Comparison of ENCODE assay signal across 8 cellular contexts in genomic region chr11:121318848-121319834, GRCh38. TPM values are rescaled to one million over a fixed set of nuclear protein-coding genes. Genes with fewer than 3 reads are reported as not detected.
DNase-seq lines count a peak whose midpoint lies in the region; ATAC-seq and TF ChIP-seq lines count a peak whose summit lies in the region.

No MANE protein-coding gene starts in this region.

- no peaks in the 10 kb centered on the region for H3K36me3 ChIP-seq in aorta (ENCODE audit: control insufficient read depth in 1 of 2, insufficient read depth in 2 of 2, low read length in 1 of 2)

- no peak overlapping the region for H3K4me3 ChIP-seq in aorta (ENCODE audit: low read length in 2 of 2)

- no peaks in the 10 kb centered on the region for H3K4me1 ChIP-seq in aorta (ENCODE audit: control insufficient read depth in 1 of 2, insufficient read depth in 2 of 2, low read length in 2 of 2)

- peak; percentile 94 for ATAC-seq in SK-N-SH treated with all-trans-retinoic acid at 6 μM for 48 hours
- no peak for ATAC-seq in HG03442 (IDR thresholded peaks at IDR 0.05; ENCODE audit: unreplicated experiment)
- no peak for ATAC-seq in aorta (ENCODE audit: low FRiP score)

- DNase-seq in Ammon's horn (ENCODE audit: low spot score) (peak; percentile 83), LoVo (ENCODE audit: low spot score) (peak; percentile 53), epithelial cell of prostate (ENCODE audit: low read depth, low spot score) (peak; percentile 10), mucosa of gallbladder (ENCODE audit: low spot score) (peak; percentile 22), aorta (no peak)

- H3K27me3 ChIP-seq in aorta (ENCODE audit: control insufficient read depth in 1 of 2, insufficient read depth in 2 of 2, low read length in 1 of 2) = no peaks in the 10 kb centered on the region

- no peaks in the 10 kb centered on the region for H3K9me3 ChIP-seq in aorta (ENCODE audit: control insufficient read depth, low read length)

- WGBS in aorta, 2 donors = 30% methylated on average over 7 of the region's 7 CpGs

- peak; percentile 81 for TF ChIP-seq CTCF in GM12873 (IDR thresholded peaks at IDR 0.05; ENCODE audit: insufficient read depth, low read depth, low read length, missing control alignments)

- intact Hi-C loops in aorta (cut with DNase I) = loop anchor here in 1 of 2 donors (2.0 to 5.0 kb wide), 2 partner anchors 213 to 272 kb away; no protein-coding TSS in a partner anchor

- H3K27ac ChIP-seq in epithelial cell of prostate (no peak overlapping the region), aorta (ENCODE audit: low read depth in 1 of 2, low read length in 2 of 2) (no peak overlapping the region)

TF ChIP-seq in SK-N-SH treated with all-trans-retinoic acid at 6 μM for 48 hours, 23 proteins besides CTCF, POLR2A, EP300 and RAD21:
- no peak for TF ChIP-seq ZFP30 (CRISPR knock-in tag; IDR thresholded peaks at IDR 0.05)
- TF ChIP-seq ESRRG (CRISPR knock-in tag; IDR thresholded peaks at IDR 0.05) = no peak
- no peak for TF ChIP-seq ZFP3 (CRISPR knock-in tag; IDR thresholded peaks at IDR 0.05)
- no peak for TF ChIP-seq ZNF8 (CRISPR knock-in tag; IDR thresholded peaks at IDR 0.05)
- no peak for TF ChIP-seq PPARA (CRISPR knock-in tag; IDR thresholded peaks at IDR 0.05; ENCODE audit: borderline replicate concordance)
- TF ChIP-seq, protein P1, sequence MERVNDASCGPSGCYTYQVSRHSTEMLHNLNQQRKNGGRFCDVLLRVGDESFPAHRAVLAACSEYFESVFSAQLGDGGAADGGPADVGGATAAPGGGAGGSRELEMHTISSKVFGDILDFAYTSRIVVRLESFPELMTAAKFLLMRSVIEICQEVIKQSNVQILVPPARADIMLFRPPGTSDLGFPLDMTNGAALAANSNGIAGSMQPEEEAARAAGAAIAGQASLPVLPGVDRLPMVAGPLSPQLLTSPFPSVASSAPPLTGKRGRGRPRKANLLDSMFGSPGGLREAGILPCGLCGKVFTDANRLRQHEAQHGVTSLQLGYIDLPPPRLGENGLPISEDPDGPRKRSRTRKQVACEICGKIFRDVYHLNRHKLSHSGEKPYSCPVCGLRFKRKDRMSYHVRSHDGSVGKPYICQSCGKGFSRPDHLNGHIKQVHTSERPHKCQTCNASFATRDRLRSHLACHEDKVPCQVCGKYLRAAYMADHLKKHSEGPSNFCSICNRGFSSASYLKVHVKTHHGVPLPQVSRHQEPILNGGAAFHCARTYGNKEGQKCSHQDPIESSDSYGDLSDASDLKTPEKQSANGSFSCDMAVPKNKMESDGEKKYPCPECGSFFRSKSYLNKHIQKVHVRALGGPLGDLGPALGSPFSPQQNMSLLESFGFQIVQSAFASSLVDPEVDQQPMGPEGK (CRISPR knock-in tag; IDR thresholded peaks at IDR 0.05; ENCODE audit: borderline replicate concordance) = no peak
- TF ChIP-seq ZNF565 (CRISPR knock-in tag; conservative IDR thresholded peaks at IDR 0.05; ENCODE audit: low read depth) = no peak
- TF ChIP-seq ZC3H10 (CRISPR knock-in tag; IDR thresholded peaks at IDR 0.05) = no peak
- no peak for TF ChIP-seq BACH2 (CRISPR knock-in tag; IDR thresholded peaks at IDR 0.05; ENCODE audit: borderline replicate concordance)
- no peak for TF ChIP-seq GLIS3 (CRISPR knock-in tag; IDR thresholded peaks at IDR 0.05)
- TF ChIP-seq CREB5 (CRISPR knock-in tag; IDR thresholded peaks at IDR 0.05; ENCODE audit: low read depth) = no peak

RNA-seq across cellular contexts. Expression of gene SC5D, which starts 26.6 kb away (rescaled TPM):
- total RNA-seq in mucosa of gallbladder (75.8 TPM), aorta (10 to 100 TPM; 24.4 to 27.3 TPM)
- polyA plus RNA-seq in aorta = 10 to 100 TPM; 11.2 to 20.0 TPM

Comparison
In these comparisons a context has a peak if more than half of its experiments do, and no peak if none do; other contexts are left out.
1. DNase-seq: peak in Ammon's horn (single experiment), LoVo (single experiment), epithelial cell of prostate (single experiment) and mucosa of gallbladder (single experiment); none in aorta (0 of 2).